Comparison of ENCODE assay signal across 7 cellular contexts in the genomic region with DNA sequence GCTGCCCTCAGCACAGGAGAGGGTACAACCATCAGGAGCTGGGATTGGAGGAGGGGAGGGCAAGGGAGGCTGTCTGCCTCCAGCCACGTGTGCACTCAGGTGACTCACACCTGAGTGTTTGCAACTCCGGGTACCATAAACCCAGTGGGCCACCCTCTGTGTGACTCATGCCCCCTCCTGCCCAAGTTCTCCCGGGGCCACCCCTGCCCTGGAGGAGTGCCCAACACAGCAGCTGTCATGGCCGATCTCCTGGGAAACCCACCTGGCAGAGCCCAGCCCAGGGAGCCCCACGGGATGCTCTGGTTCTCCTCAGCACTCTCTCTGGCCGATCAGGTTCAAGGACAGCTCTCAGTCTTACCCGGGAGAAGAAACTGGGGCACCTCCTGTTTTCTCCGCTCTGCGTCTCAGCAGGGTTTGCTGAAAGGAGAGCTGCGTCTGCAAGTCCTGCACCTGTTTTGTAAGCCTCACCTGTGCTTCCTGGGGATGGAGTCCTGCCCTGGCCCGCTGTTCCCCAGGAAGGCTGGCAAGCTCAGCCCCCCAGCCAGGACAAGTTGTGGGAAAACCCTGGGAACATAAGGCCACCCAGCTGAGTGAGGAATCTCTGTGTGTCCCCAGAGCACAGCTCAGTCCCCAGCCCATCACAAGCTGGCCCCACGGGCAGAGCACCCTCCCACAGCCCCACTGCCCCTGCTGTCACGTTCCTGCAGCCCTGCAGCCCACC. TPM values are rescaled to one million over a fixed set of nuclear protein-coding genes. Genes with fewer than 3 reads are reported as not detected.
DNase-seq lines count a peak whose midpoint lies in the region; ATAC-seq and TF ChIP-seq lines count a peak whose summit lies in the region.

No MANE protein-coding gene starts in this region.

- H3K9me3 Mint-ChIP-seq in stimulated activated memory B cell treated with anti-CD40 and anti-IgM and Interleukin-4, amounts not matched to agents 10 μg/mL and 1 μg/mL and 100 μg/mL, for 72 hours = peaks cover 4% of the 10 kb centered on the region

- no peaks in the 10 kb centered on the region for H3K27me3 ChIP-seq in right atrium auricular region

- peak overlapping the region in 1 of 2 donors; percentile 38 for H3K4me3 ChIP-seq in right atrium auricular region

- H3K36me3 Mint-ChIP-seq in T-helper 17 cell (ENCODE audit: low read depth) = peaks cover 2% of the 10 kb centered on the region
- H3K36me3 Mint-ChIP-seq in stimulated activated memory B cell treated with anti-CD40 and anti-IgM and Interleukin-4, amounts not matched to agents 10 μg/mL and 1 μg/mL and 100 μg/mL, for 72 hours = no peaks in the 10 kb centered on the region

- H3K9me3 ChIP-seq in T-helper 17 cell (ENCODE audit: control insufficient read depth, low read length, poor library complexity, severe bottlenecking) (no peaks in the 10 kb centered on the region), right atrium auricular region (no peaks in the 10 kb centered on the region)

- H3K4me1 ChIP-seq in right atrium auricular region = peaks cover 0 to 8% of the 10 kb centered on the region in 2 donors

- ATAC-seq in T-helper 17 cell = no peak
- no peak for ATAC-seq in stimulated activated memory B cell treated with anti-CD40 and anti-IgM and Interleukin-4, amounts not matched to agents 10 μg/mL and 1 μg/mL and 100 μg/mL, for 72 hours

- H3K27me3 Mint-ChIP-seq in T-helper 17 cell = no peaks in the 10 kb centered on the region
- H3K27me3 Mint-ChIP-seq in stimulated activated memory B cell treated with anti-CD40 and anti-IgM and Interleukin-4, amounts not matched to agents 10 μg/mL and 1 μg/mL and 100 μg/mL, for 72 hours = peaks cover 45% of the 10 kb centered on the region

- no peak for TF ChIP-seq POLR2A in erythroblast (IDR thresholded peaks at IDR 0.05; ENCODE audit: low read length)

- H3K27ac ChIP-seq in right atrium auricular region = peak overlapping the region; percentile 55 to 64

- DNase-seq in HT1080 (ENCODE audit: low read depth) (peak; percentile 28), T-helper 17 cell (no peak), right atrium auricular region (ENCODE audit: low spot score) (no peak), NCI-H524 treated with DMSO at 0.1 percent for 48 hours (lab: John Stamatoyannopoulos, UW) (no peak), NCI-H1092 (lab: John Stamatoyannopoulos, UW) (no peak), erythroblast (lab: John Stamatoyannopoulos, UW) (no peak)

- H3K4me3 Mint-ChIP-seq in T-helper 17 cell = peak overlapping the region; percentile 9
- peak overlapping the region; percentile 25 for H3K4me3 Mint-ChIP-seq in stimulated activated memory B cell treated with anti-CD40 and anti-IgM and Interleukin-4, amounts not matched to agents 10 μg/mL and 1 μg/mL and 100 μg/mL, for 72 hours

- H3K36me3 ChIP-seq in right atrium auricular region = no peaks in the 10 kb centered on the region

- H3K27ac Mint-ChIP-seq in T-helper 17 cell = no peak overlapping the region
- H3K27ac Mint-ChIP-seq in stimulated activated memory B cell treated with anti-CD40 and anti-IgM and Interleukin-4, amounts not matched to agents 10 μg/mL and 1 μg/mL and 100 μg/mL, for 72 hours = peak overlapping the region; percentile 53

- TF ChIP-seq CTCF in right atrium auricular region (IDR thresholded peaks at IDR 0.05) = no peak

- peaks cover 21% of the 10 kb centered on the region for H3K4me1 Mint-ChIP-seq in T-helper 17 cell
- peaks cover 18% of the 10 kb centered on the region for H3K4me1 Mint-ChIP-seq in stimulated activated memory B cell treated with anti-CD40 and anti-IgM and Interleukin-4, amounts not matched to agents 10 μg/mL and 1 μg/mL and 100 μg/mL, for 72 hours

RNA-seq across cellular contexts. Expression of a gene that starts 44.0 kb away (rescaled TPM):
- 71.4 and 77.4 TPM in 2 replicates for total RNA-seq in HT1080 (2014; rRNA removed; shearing (Covaris generic))
- 70.9 and 99.7 TPM in 2 replicates for polyA plus RNA-seq in HT1080 (2015; cell fraction: cytosol; rRNA removed)
- polyA plus RNA-seq in HT1080 (2015; cell fraction: nucleus; rRNA removed) = 27.2 and 30.1 TPM in 2 replicates
- total RNA-seq in T-helper 17 cell (10 to 100 TPM; 34.6 to 40.3 TPM), right atrium auricular region (10 to 100 TPM; 78.4 to 79.6 TPM)
